17 cellular contexts compared by ENCODE assay signal in genomic region chr16:27718767-27719445, GRCh38.
DNase-seq lines count a peak whose midpoint lies in the region; FAIRE-seq and TF ChIP-seq lines count a peak whose summit lies in the region.
"Had no signal": no experiment of that assay in that cellular context is flagged by ENCODE, and none has a peak within 500 bp of the region (broad histone marks: within the 10 kb centered on the region; RNA-seq: fewer than 3 reads in every experiment).

No MANE protein-coding gene starts in this region.

- no peak for TF ChIP-seq EP300 in ovary (IDR thresholded peaks at IDR 0.05)

- peaks cover 10% of the 10 kb centered on the region for H3K4me1 ChIP-seq in ovary (ENCODE audit: insufficient read depth)

- no peaks in the 10 kb centered on the region for H3K36me3 ChIP-seq in ovary

- no peak overlapping the region for H3K4me3 ChIP-seq in ovary
- H3K4me3 ChIP-seq: GM23248 had no signal

- intact Hi-C loops in ovary (cut with DNase I), result loop anchor here in 1 of 4 donors (10.0 kb wide), 2 partner anchors 56 to 744 kb away; no protein-coding TSS in a partner anchor

- no peak for TF ChIP-seq POLR2A in ovary (IDR thresholded peaks at IDR 0.05)

- WGBS in ovary, 3 donors, result 82 to 87% (median 85%) methylated on average over 7 of the region's 7 CpGs

- H3K9me3 ChIP-seq in ovary, result no peaks in the 10 kb centered on the region

- H3K27ac ChIP-seq in ovary, result no peak overlapping the region
- H3K27ac ChIP-seq: GM23248 had no signal

- FAIRE-seq in HTR-8/SVneo (lab: Jason Lieb, UNC), result no peak
- FAIRE-seq: GM18507 had no signal

- H3K27me3 ChIP-seq in ovary, result no peaks in the 10 kb centered on the region

- DNase-seq in NCI-H82 (lab: John Stamatoyannopoulos, UW), result peak; percentile 12
- no peak for DNase-seq in NCI-H82 treated with DMSO at 0.1 percent for 48 hours (lab: John Stamatoyannopoulos, UW; ENCODE audit: unreplicated experiment)
- DNase-seq in ecto neural progenitor cell (ENCODE audit: low spot score), result peak; percentile 64
- peak; percentile 93 for DNase-seq in midbrain (lab: John Stamatoyannopoulos, UW)
- DNase-seq in superior temporal gyrus (ENCODE audit: extremely low spot score), result peak; percentile 98
- no peak for DNase-seq in HTR-8/SVneo (ENCODE audit: insufficient read length, low spot score)
- no peak for DNase-seq in GF-D8 (lab: John Stamatoyannopoulos, UW)
- DNase-seq in ovary, result no peak
- DNase-seq: 8988T; activated T-cell treated with anti-CD3 and anti-CD28 coated beads, Interleukin-2, amount 50 U/mL, for 1 hour; dermis blood vessel endothelial cell; GM23248; immature natural killer cell; NCI-H1436; stimulated activated CD4-positive, alpha-beta T cell treated with anti-CD3 and anti-CD28 coated beads, Interleukin-4, amount 100 ng/mL, for 1 hour; SW 1271 had no signal

- no peak for TF ChIP-seq CTCF in ovary (IDR thresholded peaks at IDR 0.05)

Comparison
In these comparisons a context has a peak if more than half of its experiments do, and no peak if none do; other contexts are left out.
1. DNase-seq: peak in NCI-H82 (single experiment), ecto neural progenitor cell (single experiment), midbrain (single experiment) and superior temporal gyrus (single experiment); none in NCI-H82 treated with DMSO at 0.1 percent for 48 hours (single experiment), HTR-8/SVneo (single experiment), GF-D8 (single experiment) and ovary (0 of 5).